15 cellular contexts compared by ENCODE assay signal in genomic region chr1:43432171-43432860, GRCh38. TPM values are rescaled to one million over a fixed set of nuclear protein-coding genes. Genes with fewer than 3 reads are reported as not detected.
DNase-seq lines count a peak whose midpoint lies in the region; ATAC-seq and TF ChIP-seq lines count a peak whose summit lies in the region.
"Had no signal": no experiment of that assay in that cellular context is flagged by ENCODE, and none has a peak within 500 bp of the region (broad histone marks: within the 10 kb centered on the region; RNA-seq: fewer than 3 reads in every experiment).

No MANE protein-coding gene starts in this region.

- intact Hi-C loops in posterior vena cava (cut with DNase I) (loop anchor here in 1 of 2 donors (5.0 kb wide), 1 partner anchor 1160 kb away; no protein-coding TSS in a partner anchor), A673 (cut with micrococcal nuclease; ENCODE audit: unreplicated experiment) (no loop called here)

- H3K36me3 ChIP-seq in Peyer's patch (peaks cover 0 to 78% (median 5%) of the 10 kb centered on the region in 3 donors), suprapubic skin (peaks cover 82% of the 10 kb centered on the region), A673 (ENCODE audit: insufficient read depth, low read length, poor library complexity, severe bottlenecking) (peaks cover 33% of the 10 kb centered on the region)

- H3K27ac ChIP-seq in Peyer's patch = no peak overlapping the region
- no peak overlapping the region for H3K27ac ChIP-seq in suprapubic skin
- H3K27ac ChIP-seq in A673 (ENCODE audit: low read depth, low read length, poor library complexity, severe bottlenecking) = no peak overlapping the region
- H3K27ac ChIP-seq: HL-60 had no signal

- TF ChIP-seq POLR2A in Peyer's patch (IDR thresholded peaks at IDR 0.05) = no peak
- TF ChIP-seq POLR2A in suprapubic skin (IDR thresholded peaks at IDR 0.05) = no peak

- BruUV-seq in A673 (replicated peaks; lab: Mats Ljungman, UMichigan) = no TSS peak

- TF ChIP-seq EP300 in suprapubic skin (IDR thresholded peaks at IDR 0.05) = no peak

- POLR2A ChIA-PET in A673 (lab: Charles Lee; ENCODE audit: low non-redundant PET) = no interaction called here

- no peak for TF ChIP-seq CTCF in Peyer's patch (IDR thresholded peaks at IDR 0.05)
- no peak for TF ChIP-seq CTCF in suprapubic skin (IDR thresholded peaks at IDR 0.05)
- TF ChIP-seq CTCF in A673 (conservative IDR thresholded peaks at IDR 0.05; ENCODE audit: low read depth, low read length) = no peak

- WGBS in suprapubic skin = 100% methylated on average over 2 of the region's 9 CpGs

- ATAC-seq in activated naive CD4-positive, alpha-beta T cell treated with anti-CD3 and anti-CD28 coated beads, Interleukin-2, amount 50 U/mL, for 72 hours = no peak
- ATAC-seq: HCT116 had no signal

- H3K4me3 ChIP-seq in Peyer's patch (no peak overlapping the region), suprapubic skin (no peak overlapping the region), A673 (ENCODE audit: low read depth, low read length, poor library complexity, severe bottlenecking) (no peak overlapping the region)

- no peaks in the 10 kb centered on the region for H3K9me3 Mint-ChIP-seq in activated naive CD4-positive, alpha-beta T cell treated with anti-CD3 and anti-CD28 coated beads, Interleukin-2, amount 50 U/mL, for 72 hours
- H3K9me3 Mint-ChIP-seq: CD4-positive, alpha-beta memory T cell had no signal

- H3K4me1 ChIP-seq in Peyer's patch = peaks cover 0 to 10% (median 0%) of the 10 kb centered on the region in 4 donors
- peaks cover 10% of the 10 kb centered on the region for H3K4me1 ChIP-seq in suprapubic skin
- peaks cover 10% of the 10 kb centered on the region for H3K4me1 ChIP-seq in A673 (ENCODE audit: insufficient read depth, low read length, poor library complexity, severe bottlenecking)

- CTCF ChIA-PET in A673 (lab: Charles Lee) = no interaction called here

- no peaks in the 10 kb centered on the region for H3K36me3 Mint-ChIP-seq in activated naive CD4-positive, alpha-beta T cell treated with anti-CD3 and anti-CD28 coated beads, Interleukin-2, amount 50 U/mL, for 72 hours

- H3K9me3 ChIP-seq in Peyer's patch (no peaks in the 10 kb centered on the region), suprapubic skin (no peaks in the 10 kb centered on the region), A673 (ENCODE audit: low read depth, low read length, poor library complexity, severe bottlenecking) (no peaks in the 10 kb centered on the region)

- peak overlapping the region; percentile 8 to 70 for H3K27ac Mint-ChIP-seq in activated naive CD4-positive, alpha-beta T cell treated with anti-CD3 and anti-CD28 coated beads, Interleukin-2, amount 50 U/mL, for 72 hours
- H3K27ac Mint-ChIP-seq: B cell had no signal

- no peaks in the 10 kb centered on the region for H3K27me3 ChIP-seq in Peyer's patch
- no peaks in the 10 kb centered on the region for H3K27me3 ChIP-seq in suprapubic skin
- no peaks in the 10 kb centered on the region for H3K27me3 ChIP-seq in A673 (replicated peaks; ENCODE audit: insufficient read depth, low read depth, low read length, poor library complexity)

- DNase-seq in activated naive CD4-positive, alpha-beta T cell treated with anti-CD3 and anti-CD28 coated beads, Interleukin-2, amount 50 U/mL, for 72 hours (ENCODE audit: low spot score in 2 of 2) = no peak
- no peak for DNase-seq in activated naive CD4-positive, alpha-beta T cell (lab: John Stamatoyannopoulos, UW)
- DNase-seq in Peyer's patch (peak in 2 of 3 donors; percentile 43 to 44), posterior vena cava (ENCODE audit: low spot score) (peak; percentile 56), suprapubic skin (ENCODE audit: low spot score in 2 of 2) (peak; percentile 57 to 69), iPS-NIHi11 (ENCODE audit: low spot score) (no peak), A673 (ENCODE audit: low spot score) (no peak)
- no peak for DNase-seq in activated CD8-positive, alpha-beta memory T cell treated with anti-CD3 and anti-CD28 coated beads, Interleukin-2, amount 50 U/mL, for 4 hours
- DNase-seq: C1 segment of cervical spinal cord; CD4-positive, alpha-beta memory T cell; DMS79 had no signal

RNA-seq across cellular contexts. Expression of gene HYI, which starts 21.4 kb away (rescaled TPM):
- 10 to 100 TPM in 1 of 2 donors, 1 to 10 TPM in 1; 9.2 to 26.3 TPM for total RNA-seq in activated naive CD4-positive, alpha-beta T cell treated with anti-CD3 and anti-CD28 coated beads, Interleukin-2, amount 50 U/mL, for 72 hours
- total RNA-seq in Peyer's patch = 100 to 1,000 TPM; 127 to 210 (median 169) TPM
- 10 to 100 TPM; 27.6 to 28.8 TPM for total RNA-seq in posterior vena cava
- 10 to 100 TPM; 27.8 to 55.8 (median 39.5) TPM for total RNA-seq in suprapubic skin
- 14.8 and 19.8 TPM in 2 replicates for total RNA-seq in A673 (2021)
- total RNA-seq: A172 had no signal

RNA-seq across cellular contexts. Expression of gene SZT2, which starts 42.6 kb away (rescaled TPM):
- total RNA-seq in activated naive CD4-positive, alpha-beta T cell treated with anti-CD3 and anti-CD28 coated beads, Interleukin-2, amount 50 U/mL, for 72 hours = 10 to 100 TPM; 52.1 to 52.2 TPM
- 100 to 1,000 TPM in 2 of 4 donors, 10 to 100 TPM in 2; 76.9 to 129 (median 104) TPM for total RNA-seq in Peyer's patch
- total RNA-seq in posterior vena cava = 10 to 100 TPM; 43.3 to 45.8 TPM
- 100 to 1,000 TPM in 1 of 4 donors, 10 to 100 TPM in 3; 44.2 to 132 (median 65.5) TPM for total RNA-seq in suprapubic skin
- total RNA-seq in A673 (2021) = 27.9 and 34.6 TPM in 2 replicates

RNA-seq across cellular contexts. Expression of gene MED8, which starts 42.7 kb away (rescaled TPM):
- 10 to 100 TPM; 32.8 to 53.9 TPM for total RNA-seq in activated naive CD4-positive, alpha-beta T cell treated with anti-CD3 and anti-CD28 coated beads, Interleukin-2, amount 50 U/mL, for 72 hours
- total RNA-seq in Peyer's patch (10 to 100 TPM; 36.1 to 58.6 (median 38.7) TPM), posterior vena cava (10 to 100 TPM; 27.0 to 30.5 TPM), suprapubic skin (10 to 100 TPM; 26.8 to 43.2 (median 40.3) TPM), A673 (2021) (36.7 TPM in 2 replicates)

Comparison
In these comparisons a context has a peak if more than half of its experiments do, and no peak if none do; other contexts are left out.
1. DNase-seq: peak in Peyer's patch (2 of 3), posterior vena cava (single experiment) and suprapubic skin (2 of 2); none in activated naive CD4-positive, alpha-beta T cell treated with anti-CD3 and anti-CD28 coated beads, Interleukin-2, amount 50 U/mL, for 72 hours (0 of 2), activated naive CD4-positive, alpha-beta T cell (0 of 4), iPS-NIHi11 (single experiment), A673 (single experiment) and activated CD8-positive, alpha-beta memory T cell treated with anti-CD3 and anti-CD28 coated beads, Interleukin-2, amount 50 U/mL, for 4 hours (single experiment).